In genomic region chr1:186330758-186331157, GRCh38 we compare ENCODE assay signal across 13 cellular contexts. TPM values are rescaled to one million over a fixed set of nuclear protein-coding genes. Genes with fewer than 3 reads are reported as not detected.
DNase-seq lines count a peak whose midpoint lies in the region; ATAC-seq and TF ChIP-seq lines count a peak whose summit lies in the region.
"Had no signal": no experiment of that assay in that cellular context is flagged by ENCODE, and none has a peak within 500 bp of the region (broad histone marks: within the 10 kb centered on the region; RNA-seq: fewer than 3 reads in every experiment).

No MANE protein-coding gene starts in this region.

- H3K9me3 Mint-ChIP-seq in T-cell, result no peaks in the 10 kb centered on the region
- H3K9me3 Mint-ChIP-seq: activated CD4-positive, alpha-beta T cell treated with anti-CD3 and anti-CD28 coated beads, Interleukin-2, amount 10 ng/mL, durations not matched to agents 24 days and 14 days had no signal

- peaks cover 5 to 7% (median 6%) of the 10 kb centered on the region in 3 donors for H3K4me1 Mint-ChIP-seq in T-cell

- H3K27ac Mint-ChIP-seq in T-cell, result peak overlapping the region; percentile 19 to 23
- H3K27ac Mint-ChIP-seq: activated CD4-positive, alpha-beta T cell treated with anti-CD3 and anti-CD28 coated beads, Interleukin-2, amount 10 ng/mL, durations not matched to agents 24 days and 14 days; activated naive CD8-positive, alpha-beta T cell had no signal

- peak; percentile 25 for DNase-seq in ACHN
- no peak for DNase-seq in T-cell
- no peak for DNase-seq in fibroblast of villous mesenchyme (ENCODE audit: low read depth)
- no peak for DNase-seq in NCI-H2029 (lab: John Stamatoyannopoulos, UW)
- no peak for DNase-seq in GDM1 (lab: John Stamatoyannopoulos, UW)
- DNase-seq in NCI-H1105 treated with DMSO at 0.1 percent for 48 hours (lab: John Stamatoyannopoulos, UW), result no peak
- DNase-seq: activated CD4-positive, alpha-beta T cell treated with anti-CD3 and anti-CD28 coated beads, Interleukin-2, amount 10 ng/mL, durations not matched to agents 24 days and 14 days; COR-L47; NCI-H1694 treated with DMSO at 0.1 percent for 48 hours had no signal

- in situ Hi-C loops in ACHN (cut with HindIII; ENCODE audit: low pct_ligation_motif_present, low pct_unique_long_range_greater_than_20kb, low sequenced_read_pairs), result no loop called here

- no peak overlapping the region for H3K4me3 ChIP-seq in fibroblast of villous mesenchyme (ENCODE audit: low read depth, low read length)

- H3K27me3 Mint-ChIP-seq in T-cell, result no peaks in the 10 kb centered on the region
- H3K27me3 Mint-ChIP-seq: activated CD4-positive, alpha-beta T cell treated with anti-CD3 and anti-CD28 coated beads, Interleukin-2, amount 10 ng/mL, durations not matched to agents 24 days and 14 days; activated naive CD8-positive, alpha-beta T cell had no signal

- POLR2A ChIA-PET in T-cell (lab: Charles Lee), result interaction anchor here (0.6 to 1.1 kb wide), 2 partner anchors 44 to 61 kb away, joined by 3 to 9 read pairs; partner anchors contain the start of gene TPR (in 1 of the 2)

- H3K4me3 Mint-ChIP-seq in T-cell, result no peak overlapping the region
- H3K4me3 Mint-ChIP-seq: activated CD4-positive, alpha-beta T cell treated with anti-CD3 and anti-CD28 coated beads, Interleukin-2, amount 10 ng/mL, durations not matched to agents 24 days and 14 days; activated naive CD8-positive, alpha-beta T cell had no signal

- H3K36me3 Mint-ChIP-seq in T-cell, result peaks cover 46% of the 10 kb centered on the region

- ATAC-seq in T-cell (replicated peaks in 1 of 4) (no peak), HG03039 (IDR thresholded peaks at IDR 0.05; ENCODE audit: unreplicated experiment) (no peak)
- ATAC-seq: sciatic nerve had no signal

- CTCF ChIA-PET in T-cell (lab: Charles Lee), result interaction anchor here (1.0 to 2.2 kb wide), 6 partner anchors 10 to 55 kb away, joined by 3 to 7 read pairs (median 4); no protein-coding TSS in a partner anchor

- TF ChIP-seq CTCF in GM12873 (IDR thresholded peaks at IDR 0.05; ENCODE audit: insufficient read depth, low read depth, low read length, missing control alignments) (peak; percentile 48), fibroblast of villous mesenchyme (IDR thresholded peaks at IDR 0.05; ENCODE audit: insufficient read depth, low read depth, low read length) (peak; percentile 45)

RNA-seq across cellular contexts. Expression of gene PRG4, which starts 34.7 kb away (rescaled TPM):
- total RNA-seq in T-cell (under 1 TPM; 0.09 to 0.53 (median 0.35) TPM), fibroblast of villous mesenchyme (not detected in 2 replicates)

RNA-seq across cellular contexts. Expression of gene TPR, which starts 44.3 kb away (rescaled TPM):
- total RNA-seq in T-cell (100 to 1,000 TPM; 128 to 144 (median 137) TPM), fibroblast of villous mesenchyme (54.4 and 63.5 TPM in 2 replicates)

RNA-seq across cellular contexts. Expression of gene ODR4, which starts 44.9 kb away (rescaled TPM):
- total RNA-seq in T-cell (10 to 100 TPM; 13.2 to 22.2 (median 14.4) TPM), fibroblast of villous mesenchyme (19.6 and 25.9 TPM in 2 replicates)
